ENCODE assay signal across 9 cellular contexts in genomic region chr2:33498291-33498956, GRCh38. TPM values are rescaled to one million over a fixed set of nuclear protein-coding genes. Genes with fewer than 3 reads are reported as not detected.
A peak's percentile ranks its signal among the peaks of the same experiment; 100 is the strongest.
DNase-seq lines count a peak whose midpoint lies in the region; ATAC-seq and TF ChIP-seq lines count a peak whose summit lies in the region.
"Had no signal": no experiment of that assay in that cellular context is flagged by ENCODE, and none has a peak within 500 bp of the region (broad histone marks: within the 10 kb centered on the region; RNA-seq: fewer than 3 reads in every experiment).

No MANE protein-coding gene starts in this region.

- no peak overlapping the region for H3K27ac ChIP-seq in gastroesophageal sphincter

- peaks cover 4% of the 10 kb centered on the region for H3K27me3 Mint-ChIP-seq in activated CD8-positive, alpha-beta memory T cell treated with anti-CD3 and anti-CD28 coated beads, Interleukin-2, amount 10 ng/mL, durations not matched to agents 7 days and 5 days
- no peaks in the 10 kb centered on the region for H3K27me3 Mint-ChIP-seq in stimulated activated naive B cell treated with anti-CD40 and anti-IgM and Interleukin-4, amounts not matched to agents 10 μg/mL and 1 μg/mL and 100 μg/mL, for 72 hours

- no peak for TF ChIP-seq EP300 in gastroesophageal sphincter (IDR thresholded peaks at IDR 0.05)

- H3K9me3 Mint-ChIP-seq in activated CD8-positive, alpha-beta memory T cell treated with anti-CD3 and anti-CD28 coated beads, Interleukin-2, amount 10 ng/mL, durations not matched to agents 7 days and 5 days (ENCODE audit: low read depth) = no peaks in the 10 kb centered on the region
- peaks cover 14 to 17% of the 10 kb centered on the region in 2 donors for H3K9me3 Mint-ChIP-seq in stimulated activated naive B cell treated with anti-CD40 and anti-IgM and Interleukin-4, amounts not matched to agents 10 μg/mL and 1 μg/mL and 100 μg/mL, for 72 hours

- H3K4me3 ChIP-seq in gastroesophageal sphincter = no peak overlapping the region
- H3K4me3 ChIP-seq: MG63 had no signal

- H3K36me3 ChIP-seq in gastroesophageal sphincter = no peaks in the 10 kb centered on the region
- H3K36me3 ChIP-seq: MG63 had no signal

- H3K36me3 Mint-ChIP-seq in activated CD8-positive, alpha-beta memory T cell treated with anti-CD3 and anti-CD28 coated beads, Interleukin-2, amount 10 ng/mL, durations not matched to agents 7 days and 5 days = peaks cover 18% of the 10 kb centered on the region
- peaks cover 38% of the 10 kb centered on the region in 2 donors for H3K36me3 Mint-ChIP-seq in stimulated activated naive B cell treated with anti-CD40 and anti-IgM and Interleukin-4, amounts not matched to agents 10 μg/mL and 1 μg/mL and 100 μg/mL, for 72 hours

- TF ChIP-seq POLR2A in gastroesophageal sphincter (IDR thresholded peaks at IDR 0.05) = no peak

- peak; percentile 51 for ATAC-seq in activated CD8-positive, alpha-beta memory T cell treated with anti-CD3 and anti-CD28 coated beads, Interleukin-2, amount 10 ng/mL, durations not matched to agents 7 days and 5 days
- ATAC-seq in HG03064 (IDR thresholded peaks at IDR 0.05; ENCODE audit: low read depth, unreplicated experiment) (peak; percentile 28), SK-N-SH treated with all-trans-retinoic acid at 6 μM for 48 hours (peak; percentile 53), gastroesophageal sphincter (no peak)
- ATAC-seq in stimulated activated naive B cell treated with anti-CD40 and anti-IgM and Interleukin-4, amounts not matched to agents 10 μg/mL and 1 μg/mL and 100 μg/mL, for 72 hours (replicated peaks) = peak in 1 of 2 donors; percentile 24

- CTCF ChIA-PET in activated CD8-positive, alpha-beta memory T cell treated with anti-CD3 and anti-CD28 coated beads, Interleukin-2, amount 10 ng/mL, durations not matched to agents 7 days and 5 days (lab: Charles Lee) = interaction anchor here (0.7 to 2.8 kb wide), 2 partner anchors 18 to 22 kb away, joined by 3 to 14 read pairs; partner anchors contain the start of gene RASGRP3

- H3K27me3 ChIP-seq in gastroesophageal sphincter = no peaks in the 10 kb centered on the region
- H3K27me3 ChIP-seq: MG63 had no signal

- H3K4me1 ChIP-seq in gastroesophageal sphincter = no peaks in the 10 kb centered on the region

- WGBS in gastroesophageal sphincter (ENCODE audit: low coverage in 1 of 2), 2 donors = 66 to 91% methylated on average over 5 of the region's 5 CpGs

- peaks cover 53% of the 10 kb centered on the region for H3K4me1 Mint-ChIP-seq in activated CD8-positive, alpha-beta memory T cell treated with anti-CD3 and anti-CD28 coated beads, Interleukin-2, amount 10 ng/mL, durations not matched to agents 7 days and 5 days
- peaks cover 53 to 86% of the 10 kb centered on the region in 2 donors for H3K4me1 Mint-ChIP-seq in stimulated activated naive B cell treated with anti-CD40 and anti-IgM and Interleukin-4, amounts not matched to agents 10 μg/mL and 1 μg/mL and 100 μg/mL, for 72 hours

- H3K9me3 ChIP-seq in gastroesophageal sphincter = no peaks in the 10 kb centered on the region
- H3K9me3 ChIP-seq: MG63 had no signal

- no peak for DNase-seq in activated CD8-positive, alpha-beta memory T cell treated with anti-CD3 and anti-CD28 coated beads, Interleukin-2, amount 10 ng/mL, durations not matched to agents 7 days and 5 days
- DNase-seq in activated CD8-positive, alpha-beta memory T cell treated with anti-CD3 and anti-CD28 coated beads, Interleukin-2, amount 50 U/mL, for 48 hours = no peak
- DNase-seq in stimulated activated naive B cell treated with anti-CD40 and anti-IgM and Interleukin-4, amounts not matched to agents 10 μg/mL and 1 μg/mL and 100 μg/mL, for 72 hours = no peak
- DNase-seq in effector CD4-positive, alpha-beta T cell = no peak
- DNase-seq in central memory CD4-positive, alpha-beta T cell = no peak
- DNase-seq: MG63 had no signal

- TF ChIP-seq CTCF in gastroesophageal sphincter (IDR thresholded peaks at IDR 0.05) = no peak

- peak overlapping the region; percentile 17 for H3K27ac Mint-ChIP-seq in activated CD8-positive, alpha-beta memory T cell treated with anti-CD3 and anti-CD28 coated beads, Interleukin-2, amount 10 ng/mL, durations not matched to agents 7 days and 5 days
- peak overlapping the region; percentile 87 for H3K27ac Mint-ChIP-seq in stimulated activated naive B cell treated with anti-CD40 and anti-IgM and Interleukin-4, amounts not matched to agents 10 μg/mL and 1 μg/mL and 100 μg/mL, for 72 hours

- peak overlapping the region; percentile 26 for H3K4me3 Mint-ChIP-seq in activated CD8-positive, alpha-beta memory T cell treated with anti-CD3 and anti-CD28 coated beads, Interleukin-2, amount 10 ng/mL, durations not matched to agents 7 days and 5 days
- peak overlapping the region; percentile 59 to 72 for H3K4me3 Mint-ChIP-seq in stimulated activated naive B cell treated with anti-CD40 and anti-IgM and Interleukin-4, amounts not matched to agents 10 μg/mL and 1 μg/mL and 100 μg/mL, for 72 hours

TF ChIP-seq in SK-N-SH treated with all-trans-retinoic acid at 6 μM for 48 hours, 23 proteins besides CTCF, POLR2A, EP300 and RAD21:
- no peak for TF ChIP-seq OSR1 (CRISPR knock-in tag; IDR thresholded peaks at IDR 0.05)
- TF ChIP-seq SNAI2 (CRISPR knock-in tag; IDR thresholded peaks at IDR 0.05) = no peak
- no peak for TF ChIP-seq CSRNP3 (CRISPR knock-in tag; IDR thresholded peaks at IDR 0.05)
- no peak for TF ChIP-seq BACH2 (CRISPR knock-in tag; IDR thresholded peaks at IDR 0.05; ENCODE audit: borderline replicate concordance)
- no peak for TF ChIP-seq TOX (CRISPR knock-in tag; IDR thresholded peaks at IDR 0.05; ENCODE audit: borderline replicate concordance)
- no peak for TF ChIP-seq ZFP3 (CRISPR knock-in tag; IDR thresholded peaks at IDR 0.05)
- TF ChIP-seq ARNTL (CRISPR knock-in tag; IDR thresholded peaks at IDR 0.05; ENCODE audit: borderline replicate concordance, low read depth) = no peak
- no peak for TF ChIP-seq ZNF70 (CRISPR knock-in tag; IDR thresholded peaks at IDR 0.05)
- no peak for TF ChIP-seq ZNF565 (CRISPR knock-in tag; conservative IDR thresholded peaks at IDR 0.05; ENCODE audit: low read depth)
- TF ChIP-seq GLIS3 (CRISPR knock-in tag; IDR thresholded peaks at IDR 0.05) = no peak
- no peak for TF ChIP-seq ZNF8 (CRISPR knock-in tag; IDR thresholded peaks at IDR 0.05)
- TF ChIP-seq CSDC2 (CRISPR knock-in tag; IDR thresholded peaks at IDR 0.05) = no peak
- no peak for TF ChIP-seq TSHZ2 (CRISPR knock-in tag; IDR thresholded peaks at IDR 0.05)
- TF ChIP-seq RARB (CRISPR knock-in tag; IDR thresholded peaks at IDR 0.05) = no peak
- no peak for TF ChIP-seq ZC3H10 (CRISPR knock-in tag; IDR thresholded peaks at IDR 0.05)
- no peak for TF ChIP-seq ESRRG (CRISPR knock-in tag; IDR thresholded peaks at IDR 0.05)
- no peak for TF ChIP-seq ZFP30 (CRISPR knock-in tag; IDR thresholded peaks at IDR 0.05)
TF ChIP-seq in SK-N-SH treated with all-trans-retinoic acid at 6 μM for 48 hours: peak in this region for 0.

RNA-seq across cellular contexts. Expression of gene RASGRP3, which starts 22.0 kb away (rescaled TPM):
- 10 to 100 TPM; 15.2 to 22.9 TPM for total RNA-seq in activated CD8-positive, alpha-beta memory T cell treated with anti-CD3 and anti-CD28 coated beads, Interleukin-2, amount 10 ng/mL, durations not matched to agents 7 days and 5 days
- total RNA-seq in gastroesophageal sphincter = 10 to 100 TPM in 1 of 4 donors, 1 to 10 TPM in 3; 2.6 to 23.3 (median 8.3) TPM
